11 cellular contexts compared by ENCODE assay signal in the genomic region with DNA sequence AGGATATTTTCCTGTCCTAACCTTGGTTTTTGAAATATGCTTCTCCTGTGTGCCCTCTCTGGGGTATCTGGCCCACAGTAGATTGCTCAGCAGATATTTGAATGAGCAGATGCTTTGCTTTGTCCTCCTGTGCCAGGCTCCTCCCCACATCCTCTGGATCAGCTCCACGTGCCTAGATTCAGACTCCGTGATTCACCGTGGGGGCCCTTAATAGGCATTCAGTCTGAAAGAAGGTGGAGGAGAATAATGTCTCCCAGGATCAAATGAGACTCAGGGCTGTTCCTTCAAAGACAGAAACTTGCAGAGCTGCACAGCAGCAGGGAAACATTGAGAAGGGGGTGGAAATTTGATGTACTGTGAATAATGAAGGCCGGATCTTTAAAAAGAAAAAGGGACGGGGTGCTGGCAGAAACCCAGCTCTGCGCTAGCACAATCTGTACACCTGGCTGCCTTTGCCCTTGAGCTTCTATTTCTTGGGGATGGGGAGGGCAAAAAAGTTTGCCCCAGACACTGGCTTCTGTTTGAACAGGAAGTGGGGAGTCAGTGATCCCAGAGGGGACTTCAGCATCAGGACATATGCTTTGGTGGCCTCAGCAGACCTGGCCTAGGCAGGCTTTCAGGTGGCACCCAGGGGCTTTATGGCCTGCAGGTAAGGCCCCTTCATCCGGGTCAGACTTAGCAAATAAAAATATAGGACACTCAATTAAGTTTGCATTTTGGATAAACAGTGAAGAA. TPM values are rescaled to one million over a fixed set of nuclear protein-coding genes. Genes with fewer than 3 reads are reported as not detected.
DNase-seq lines count a peak whose midpoint lies in the region; ATAC-seq and TF ChIP-seq lines count a peak whose summit lies in the region.
"Had no signal": no experiment of that assay in that cellular context is flagged by ENCODE, and none has a peak within 500 bp of the region (broad histone marks: within the 10 kb centered on the region; RNA-seq: fewer than 3 reads in every experiment).

No MANE protein-coding gene starts in this region.

- DNase-seq in GM03348 (ENCODE audit: low spot score): peak; percentile 82
- DNase-seq in Peyer's patch: peak in 2 of 3 donors; percentile 20 to 34
- DNase-seq in epithelial cell of prostate (ENCODE audit: low read depth, low spot score): no peak
- DNase-seq in posterior vena cava (ENCODE audit: low spot score): peak; percentile 76
- no peak for DNase-seq in endothelial cell (ENCODE audit: low spot score)
- DNase-seq in SIG-M5 treated with dmso at 0.1 percent for 504 hours (lab: John Stamatoyannopoulos, UW; ENCODE audit: unreplicated experiment): no peak
- no peak for DNase-seq in CD4-positive, alpha-beta memory T cell
- DNase-seq: cortex of kidney, testis had no signal

- intact Hi-C loops in posterior vena cava (cut with DNase I): no loop called here
- intact Hi-C loops in CD4-positive, alpha-beta memory T cell (cut with micrococcal nuclease): no loop called here

- no peak overlapping the region for H3K4me3 Mint-ChIP-seq in endothelial cell (ENCODE audit: unreplicated experiment)
- no peak overlapping the region for H3K4me3 Mint-ChIP-seq in CD4-positive, alpha-beta memory T cell
- H3K4me3 Mint-ChIP-seq: natural killer cell treated with Interleukin-12 subunit alpha and Interleukin-12 subunit beta and Interleukin-15 and Interleukin-18, amount 100 ng/mL, for 72 hours had no signal

- POLR2A ChIA-PET in CD4-positive, alpha-beta memory T cell (lab: Charles Lee; ENCODE audit: partially characterized antibody): no interaction called here

- CTCF ChIA-PET in CD4-positive, alpha-beta memory T cell (lab: Charles Lee; ENCODE audit: partially characterized antibody): no interaction called here

- no peak overlapping the region for H3K27ac Mint-ChIP-seq in endothelial cell (ENCODE audit: unreplicated experiment)
- H3K27ac Mint-ChIP-seq in CD4-positive, alpha-beta memory T cell: peak overlapping the region in 2 of 7 donors; percentile 11 to 68

- H3K27ac ChIP-seq in Peyer's patch: no peak overlapping the region
- H3K27ac ChIP-seq in epithelial cell of prostate: peak overlapping the region; percentile 24
- no peak overlapping the region for H3K27ac ChIP-seq in CD4-positive, alpha-beta memory T cell (ENCODE audit: low read depth, low read length)

- H3K9me3 ChIP-seq in Peyer's patch: no peaks in the 10 kb centered on the region
- H3K9me3 ChIP-seq in CD4-positive, alpha-beta memory T cell (ENCODE audit: control insufficient read depth in 1 of 2, low read length in 2 of 2): no peaks in the 10 kb centered on the region
- H3K9me3 ChIP-seq: testis had no signal

- peaks cover 23% of the 10 kb centered on the region for H3K4me1 Mint-ChIP-seq in endothelial cell (ENCODE audit: unreplicated experiment)
- H3K4me1 Mint-ChIP-seq in CD4-positive, alpha-beta memory T cell: peaks cover 13 to 21% (median 15%) of the 10 kb centered on the region in 4 donors

- TF ChIP-seq CTCF in Peyer's patch (IDR thresholded peaks at IDR 0.05) (no peak), endothelial cell (IDR thresholded peaks at IDR 0.05; ENCODE audit: unreplicated experiment) (no peak)

- no peaks in the 10 kb centered on the region for H3K9me3 Mint-ChIP-seq in endothelial cell (ENCODE audit: unreplicated experiment)
- H3K9me3 Mint-ChIP-seq in CD4-positive, alpha-beta memory T cell: peaks cover 0 to 5% (median 0%) of the 10 kb centered on the region in 8 donors
- H3K9me3 Mint-ChIP-seq: natural killer cell treated with Interleukin-12 subunit alpha and Interleukin-12 subunit beta and Interleukin-15 and Interleukin-18, amount 100 ng/mL, for 72 hours had no signal

- TF ChIP-seq POLR2A in Peyer's patch (IDR thresholded peaks at IDR 0.05): no peak

- no peaks in the 10 kb centered on the region for H3K4me1 ChIP-seq in Peyer's patch
- peaks cover 11% of the 10 kb centered on the region for H3K4me1 ChIP-seq in CD4-positive, alpha-beta memory T cell (ENCODE audit: insufficient read depth, low read length)

- H3K36me3 Mint-ChIP-seq in endothelial cell (ENCODE audit: low read depth, unreplicated experiment): no peaks in the 10 kb centered on the region
- peaks cover 9% of the 10 kb centered on the region in 2 donors for H3K36me3 Mint-ChIP-seq in CD4-positive, alpha-beta memory T cell

- no peaks in the 10 kb centered on the region for H3K27me3 ChIP-seq in Peyer's patch
- H3K27me3 ChIP-seq in CD4-positive, alpha-beta memory T cell (ENCODE audit: insufficient read depth, low read length): no peaks in the 10 kb centered on the region
- H3K27me3 ChIP-seq: testis had no signal

- H3K27me3 Mint-ChIP-seq in endothelial cell (ENCODE audit: unreplicated experiment): no peaks in the 10 kb centered on the region
- H3K27me3 Mint-ChIP-seq in CD4-positive, alpha-beta memory T cell: no peaks in the 10 kb centered on the region
- H3K27me3 Mint-ChIP-seq: natural killer cell treated with Interleukin-12 subunit alpha and Interleukin-12 subunit beta and Interleukin-15 and Interleukin-18, amount 100 ng/mL, for 72 hours had no signal

- no peak for ATAC-seq in HG02623 (IDR thresholded peaks at IDR 0.05; ENCODE audit: unreplicated experiment)
- ATAC-seq: natural killer cell treated with Interleukin-12 subunit alpha and Interleukin-12 subunit beta and Interleukin-15 and Interleukin-18, amount 100 ng/mL, for 72 hours had no signal

- no peak overlapping the region for H3K4me3 ChIP-seq in Peyer's patch
- no peak overlapping the region for H3K4me3 ChIP-seq in CD4-positive, alpha-beta memory T cell (ENCODE audit: low read length in 2 of 2)
- H3K4me3 ChIP-seq: testis had no signal

- peaks cover 0 to 10% (median 0%) of the 10 kb centered on the region in 3 donors for H3K36me3 ChIP-seq in Peyer's patch
- H3K36me3 ChIP-seq in CD4-positive, alpha-beta memory T cell (ENCODE audit: insufficient read depth, low read length): peaks cover 4% of the 10 kb centered on the region

RNA-seq across cellular contexts. Expression of a gene that starts 15.9 kb away (rescaled TPM):
- total RNA-seq in Peyer's patch: not detected
- total RNA-seq in posterior vena cava: not detected
- not detected for total RNA-seq in endothelial cell (ENCODE audit: unreplicated experiment)
- not detected for total RNA-seq in CD4-positive, alpha-beta memory T cell
- not detected for polyA plus RNA-seq in CD4-positive, alpha-beta memory T cell
- total RNA-seq: natural killer cell treated with Interleukin-12 subunit alpha and Interleukin-12 subunit beta and Interleukin-15 and Interleukin-18, amount 100 ng/mL, for 72 hours had no signal

Comparison
In these comparisons a context has a peak if more than half of its experiments do, and no peak if none do; other contexts are left out.
1. DNase-seq: peak in GM03348 (single experiment), Peyer's patch (2 of 3) and posterior vena cava (single experiment); none in epithelial cell of prostate (single experiment), endothelial cell (single experiment), SIG-M5 treated with dmso at 0.1 percent for 504 hours (single experiment) and CD4-positive, alpha-beta memory T cell (0 of 5).